8 cellular contexts compared by ENCODE assay signal in genomic region chr16:1379054-1379862, GRCh38. TPM values are rescaled to one million over a fixed set of nuclear protein-coding genes. Genes with fewer than 3 reads are reported as not detected.
A peak's percentile ranks its signal among the peaks of the same experiment; 100 is the strongest.
DNase-seq lines count a peak whose midpoint lies in the region; ATAC-seq and TF ChIP-seq lines count a peak whose summit lies in the region.

No MANE protein-coding gene starts in this region.

- H3K27ac Mint-ChIP-seq in activated CD4-positive, alpha-beta T cell treated with anti-CD3 and anti-CD28 coated beads for 36 hours: peak overlapping the region; percentile 91

- H3K9me3 ChIP-seq in BLaER1 treated with 17β-estradiol and CSF1 and Interleukin-3, amounts not matched to agents 10 nM and 100 nM (replicated peaks in 1 of 11): no peaks in the 10 kb centered on the region
- no peaks in the 10 kb centered on the region for H3K9me3 ChIP-seq in colonic mucosa
- H3K9me3 ChIP-seq in left lung: no peaks in the 10 kb centered on the region

- intact Hi-C loops in activated CD4-positive, alpha-beta T cell treated with anti-CD3 and anti-CD28 coated beads for 36 hours (cut with DNase I, micrococcal nuclease): loop anchor here (1.0 to 5.0 kb wide), 13 partner anchors 28 to 408 kb away; partner anchors contain the start of genes UNKL (in 2 of the 2), CLCN7 (in 1 of the 2), CRAMP1 (in 1 of the 2) and GNPTG (in 1 of the 2)
- intact Hi-C loops in colonic mucosa (cut with DNase I) (no loop called here), left lung (cut with DNase I) (no loop called here)

- no peaks in the 10 kb centered on the region for H3K9me3 Mint-ChIP-seq in activated CD4-positive, alpha-beta T cell treated with anti-CD3 and anti-CD28 coated beads for 36 hours (ENCODE audit: low read depth)

- H3K27ac ChIP-seq in BLaER1 treated with 17β-estradiol and CSF1 and Interleukin-3, amounts not matched to agents 10 nM and 100 nM: peak overlapping the region; percentile 65 to 99 (median 97); a peak in 21 of 22 replicates
- H3K27ac ChIP-seq in colonic mucosa (no peak overlapping the region), left lung (peak overlapping the region in 1 of 2 donors; percentile 86)

- H3K27me3 ChIP-seq in BLaER1 treated with 17β-estradiol and CSF1 and Interleukin-3, amounts not matched to agents 10 nM and 100 nM: no peaks in the 10 kb centered on the region
- H3K27me3 ChIP-seq in colonic mucosa (no peaks in the 10 kb centered on the region), left lung (no peaks in the 10 kb centered on the region)

- H3K4me1 Mint-ChIP-seq in activated CD4-positive, alpha-beta T cell treated with anti-CD3 and anti-CD28 coated beads for 36 hours: peaks cover 17% of the 10 kb centered on the region

- peak overlapping the region; percentile 76 to 99 (median 94) for H3K9ac ChIP-seq in BLaER1 treated with 17β-estradiol and CSF1 and Interleukin-3, amounts not matched to agents 10 nM and 100 nM
- H3K9ac ChIP-seq in colonic mucosa (ENCODE audit: low read depth in 2 of 2, low read length in 2 of 2): peak overlapping the region in 1 of 2 donors; percentile 60

- H3K4me3 Mint-ChIP-seq in activated CD4-positive, alpha-beta T cell treated with anti-CD3 and anti-CD28 coated beads for 36 hours: peak overlapping the region; percentile 87

- H3K27me3 Mint-ChIP-seq in activated CD4-positive, alpha-beta T cell treated with anti-CD3 and anti-CD28 coated beads for 36 hours: no peaks in the 10 kb centered on the region

- H4K20me1 ChIP-seq in BLaER1 treated with 17β-estradiol and CSF1 and Interleukin-3, amounts not matched to agents 10 nM and 100 nM: peaks cover 43 to 64% (median 52%) of the 10 kb centered on the region in 11 experiments; a peak in 21 of 22 replicates

- H3K4me2 ChIP-seq in BLaER1 treated with 17β-estradiol and CSF1 and Interleukin-3, amounts not matched to agents 10 nM and 100 nM: peak overlapping the region; percentile 89 to 100 (median 97)

- peak; percentile 83 for ATAC-seq in activated CD4-positive, alpha-beta T cell treated with anti-CD3 and anti-CD28 coated beads for 36 hours
- peak; percentile 88 for ATAC-seq in left lung

- H3K4me3 ChIP-seq in BLaER1 treated with 17β-estradiol and CSF1 and Interleukin-3, amounts not matched to agents 10 nM and 100 nM: peak overlapping the region; percentile 54 to 79 (median 71)
- H3K4me3 ChIP-seq in colonic mucosa (peak overlapping the region; percentile 53), left lung (peak overlapping the region; percentile 42 to 67)

- H3K36me3 ChIP-seq in BLaER1 treated with 17β-estradiol and CSF1 and Interleukin-3, amounts not matched to agents 10 nM and 100 nM: peaks cover 26 to 75% (median 54%) of the 10 kb centered on the region in 11 experiments
- H3K36me3 ChIP-seq in colonic mucosa (no peaks in the 10 kb centered on the region), left lung (peaks cover 0 to 44% of the 10 kb centered on the region in 2 donors)

- CTCF ChIA-PET in activated CD4-positive, alpha-beta T cell treated with anti-CD3 and anti-CD28 coated beads for 36 hours (lab: Charles Lee): interaction anchor here (0.8 to 3.2 kb wide), 4 partner anchors 13 to 231 kb away, joined by 3 to 22 read pairs (median 6); partner anchors contain the start of gene UQCC4

- POLR2A ChIA-PET in activated CD4-positive, alpha-beta T cell treated with anti-CD3 and anti-CD28 coated beads for 36 hours (lab: Charles Lee): interaction anchor here (0.6 to 1.3 kb wide), 2 partner anchors 28 to 654 kb away, joined by 4 to 5 read pairs; no protein-coding TSS in a partner anchor

- TF ChIP-seq CTCF in colonic mucosa (IDR thresholded peaks at IDR 0.05): no peak
- TF ChIP-seq CTCF in left lung (IDR thresholded peaks at IDR 0.05): no peak

- DNase-seq in GM19240 (ENCODE audit: insufficient read length, low spot score) (peak; percentile 63), NCI-H1105 treated with DMSO at 0.1 percent for 48 hours (lab: John Stamatoyannopoulos, UW) (peak; percentile 19), colonic mucosa (peak; percentile 77), left lung (peak; percentile 80 to 96), NCI-H1694 (lab: John Stamatoyannopoulos, UW) (no peak)
- DNase-seq in activated CD4-positive, alpha-beta T cell treated with anti-CD3 and anti-CD28 coated beads for 36 hours: peak; percentile 88
- DNase-seq in stimulated activated CD4-positive, alpha-beta T cell treated with anti-CD3 and anti-CD28 coated beads, Interleukin-2, amount 100 ng/mL, for 4 hours (ENCODE audit: low read depth): peak; percentile 60

- H3K36me3 Mint-ChIP-seq in activated CD4-positive, alpha-beta T cell treated with anti-CD3 and anti-CD28 coated beads for 36 hours (ENCODE audit: low read depth): peaks cover 6% of the 10 kb centered on the region

- H3K4me1 ChIP-seq in BLaER1 treated with 17β-estradiol and CSF1 and Interleukin-3, amounts not matched to agents 10 nM and 100 nM: peaks cover 15 to 28% (median 24%) of the 10 kb centered on the region in 10 experiments
- H3K4me1 ChIP-seq in colonic mucosa (peaks cover 8% of the 10 kb centered on the region), left lung (peaks cover 6 to 25% of the 10 kb centered on the region in 2 donors)

RNA-seq across cellular contexts. Expression of gene GNPTG, which starts 27.5 kb away (rescaled TPM):
- total RNA-seq in activated CD4-positive, alpha-beta T cell treated with anti-CD3 and anti-CD28 coated beads for 36 hours: 10 to 100 TPM; 16.3 to 17.4 TPM
- total RNA-seq in colonic mucosa (10 to 100 TPM; 48.2 to 59.1 TPM), left lung (10 to 100 TPM; 74.2 to 97.4 TPM)

RNA-seq across cellular contexts. Expression of gene TSR3, which starts 27.6 kb away (rescaled TPM):
- 10 to 100 TPM; 37.6 to 58.7 TPM for total RNA-seq in activated CD4-positive, alpha-beta T cell treated with anti-CD3 and anti-CD28 coated beads for 36 hours
- total RNA-seq in colonic mucosa: 10 to 100 TPM; 39.6 to 74.4 TPM
- total RNA-seq in left lung: 10 to 100 TPM; 46.3 to 57.0 TPM

RNA-seq across cellular contexts. Expression of gene UNKL, which starts 35.2 kb away (rescaled TPM):
- 10 to 100 TPM; 31.3 to 32.8 TPM for total RNA-seq in activated CD4-positive, alpha-beta T cell treated with anti-CD3 and anti-CD28 coated beads for 36 hours
- total RNA-seq in colonic mucosa (10 to 100 TPM; 11.1 to 11.8 TPM), left lung (10 to 100 TPM; 18.9 to 27.3 TPM)

RNA-seq across cellular contexts. Expression of gene UQCC4, which starts 41.3 kb away (rescaled TPM):
- total RNA-seq in activated CD4-positive, alpha-beta T cell treated with anti-CD3 and anti-CD28 coated beads for 36 hours: 10 to 100 TPM; 11.9 to 15.5 TPM
- total RNA-seq in colonic mucosa (10 to 100 TPM; 14.0 to 21.6 TPM), left lung (10 to 100 TPM; 10.3 to 12.9 TPM)

RNA-seq across cellular contexts. Expression of gene BAIAP3, which starts 45.8 kb away (rescaled TPM):
- 1 to 10 TPM in 1 of 2 experiments, under 1 TPM in 1; 0.57 to 1.0 TPM for total RNA-seq in activated CD4-positive, alpha-beta T cell treated with anti-CD3 and anti-CD28 coated beads for 36 hours
- total RNA-seq in colonic mucosa (1 to 10 TPM; 5.5 to 9.8 TPM), left lung (1 to 10 TPM; 2.6 to 6.0 TPM)

Comparison
In these comparisons a context has a peak if more than half of its experiments do, and no peak if none do; other contexts are left out.
1. intact Hi-C loops: an anchor here in activated CD4-positive, alpha-beta T cell treated with anti-CD3 and anti-CD28 coated beads for 36 hours (1.0 to 5.0 kb wide); none called in colonic mucosa and left lung.